In the genomic region with DNA sequence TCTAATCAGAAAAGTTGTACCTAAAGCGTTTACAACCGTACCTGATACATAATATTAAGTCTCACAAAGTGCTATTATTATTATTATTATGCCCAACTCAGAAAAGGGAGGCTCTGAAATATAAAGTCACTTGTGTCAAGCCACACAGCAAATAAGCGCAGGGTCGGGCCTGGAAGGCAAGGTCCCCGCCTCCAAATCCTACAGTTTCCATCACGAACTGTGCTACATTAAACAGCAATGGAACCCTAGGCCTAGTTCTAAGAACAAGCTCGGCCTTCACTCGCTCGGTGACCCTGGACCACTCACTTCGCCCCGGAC, we compare ENCODE assay signal across 8 cellular contexts. TPM values are rescaled to one million over a fixed set of nuclear protein-coding genes. Genes with fewer than 3 reads are reported as not detected.
DNase-seq lines count a peak whose midpoint lies in the region; ATAC-seq and TF ChIP-seq lines count a peak whose summit lies in the region.

No MANE protein-coding gene starts in this region.

- H3K27me3 ChIP-seq in HL-60 (ENCODE audit: insufficient read depth, poor library complexity, severe bottlenecking) (no peaks in the 10 kb centered on the region), mesenchymal stem cell (ENCODE audit: control insufficient read depth in 1 of 2, insufficient read depth in 1 of 2, low read length in 2 of 2) (no peaks in the 10 kb centered on the region)

- peak overlapping the region; percentile 78 for H4K8ac ChIP-seq in mesenchymal stem cell (ENCODE audit: low read length)

- no peaks in the 10 kb centered on the region for H3K9me3 ChIP-seq in mesenchymal stem cell (ENCODE audit: control insufficient read depth, low read length)

- CTCF ChIA-PET in AG04449 (lab: Yijun Ruan, JAX), result no interaction called here

- peak overlapping the region; percentile 97 for H3K4me3 ChIP-seq in AG04449 (ENCODE audit: low read depth, low read length)
- peak overlapping the region; percentile 96 for H3K4me3 ChIP-seq in HL-60 (replicated peaks; ENCODE audit: insufficient read depth, low read length)
- peak overlapping the region; percentile 94 for H3K4me3 ChIP-seq in astrocyte of the cerebellum (ENCODE audit: low read depth, low read length)
- H3K4me3 ChIP-seq in mesenchymal stem cell (ENCODE audit: insufficient read depth in 1 of 2, low read depth in 1 of 2, low read length in 2 of 2), result peak overlapping the region; percentile 91 to 93

- H4K91ac ChIP-seq in mesenchymal stem cell (ENCODE audit: low read length), result no peak overlapping the region

- POLR2A ChIA-PET in AG04449 (lab: Yijun Ruan, JAX), result no interaction called here

- H3K4me2 ChIP-seq in mesenchymal stem cell (ENCODE audit: low read length, poor library complexity, severe bottlenecking), result peak overlapping the region; percentile 81

- H3K79me1 ChIP-seq in mesenchymal stem cell (replicated peaks; ENCODE audit: low read length, poor library complexity, severe bottlenecking), result peaks cover 23% of the 10 kb centered on the region

- H2AFZ ChIP-seq in mesenchymal stem cell (ENCODE audit: low read depth, low read length), result peak overlapping the region; percentile 33

- H3K36me3 ChIP-seq in mesenchymal stem cell (ENCODE audit: control insufficient read depth in 1 of 2, insufficient read depth in 2 of 2, low read depth in 1 of 2, low read length in 2 of 2), result peaks cover under 1 to 2% of the 10 kb centered on the region in 2 experiments

- ATAC-seq in GM18517 (IDR thresholded peaks at IDR 0.05; ENCODE audit: unreplicated experiment), result no peak
- no peak for ATAC-seq in HG02588 (IDR thresholded peaks at IDR 0.05; ENCODE audit: unreplicated experiment)
- ATAC-seq in GM18498 (IDR thresholded peaks at IDR 0.05; ENCODE audit: unreplicated experiment), result no peak

- H3K4ac ChIP-seq in mesenchymal stem cell (ENCODE audit: low read depth in 1 of 2, low read length in 2 of 2), result peak overlapping the region in 1 of 2 experiments; percentile 29

- H2AK5ac ChIP-seq in mesenchymal stem cell (ENCODE audit: low read length, severe bottlenecking), result peak overlapping the region; percentile 42

- in situ Hi-C loops in astrocyte of the cerebellum (cut with HindIII; ENCODE audit: low sequenced_read_pairs), result no loop called here

- peak overlapping the region; percentile 36 for H2BK120ac ChIP-seq in mesenchymal stem cell (ENCODE audit: low read depth, low read length)

- peak overlapping the region; percentile 29 to 65 for H3K18ac ChIP-seq in mesenchymal stem cell (ENCODE audit: low read depth in 1 of 2, low read length in 2 of 2)

- no peak overlapping the region for H2BK5ac ChIP-seq in mesenchymal stem cell (ENCODE audit: low read depth, low read length, poor library complexity, severe bottlenecking)

- 5% methylated on average over 9 of the region's 11 CpGs for WGBS in mesenchymal stem cell

- peak overlapping the region in 1 of 2 experiments; percentile 9 for H3K14ac ChIP-seq in mesenchymal stem cell (ENCODE audit: low read length in 2 of 2)

- H3K27ac ChIP-seq in HL-60 (replicated peaks) (peak overlapping the region; percentile 75), mesenchymal stem cell (ENCODE audit: low read length, poor library complexity, severe bottlenecking) (peak overlapping the region; percentile 44)

- TF ChIP-seq CTCF in AG04449 (IDR thresholded peaks at IDR 0.05; ENCODE audit: insufficient read depth, low read length, missing control alignments) (no peak), HL-60 (IDR thresholded peaks at IDR 0.05; ENCODE audit: insufficient read depth, low read length) (no peak), astrocyte of the cerebellum (IDR thresholded peaks at IDR 0.05; ENCODE audit: low read depth, low read length, missing control alignments) (no peak)

- H2BK12ac ChIP-seq in mesenchymal stem cell (ENCODE audit: low read length in 2 of 2), result no peak overlapping the region

- peaks cover 17% of the 10 kb centered on the region for H3K4me1 ChIP-seq in mesenchymal stem cell (ENCODE audit: control insufficient read depth, insufficient read depth, low read depth, low read length)

- no peak overlapping the region for H2BK15ac ChIP-seq in mesenchymal stem cell (ENCODE audit: low read depth, poor library complexity, severe bottlenecking)

- H3K9ac ChIP-seq in mesenchymal stem cell (ENCODE audit: low read length), result peak overlapping the region; percentile 97

- no peak for DNase-seq in AG04449 (ENCODE audit: low read depth, low spot score)
- DNase-seq in HL-60 (ENCODE audit: low read depth in 1 of 2, low spot score in 1 of 2), result peak in 1 of 2 experiments; percentile 8
- DNase-seq in astrocyte of the cerebellum (ENCODE audit: low read depth), result no peak
- no peak for DNase-seq in mesenchymal stem cell
- DNase-seq in T-helper 9 cell, result no peak

- H3K23ac ChIP-seq in mesenchymal stem cell (ENCODE audit: low read length in 2 of 2), result no peak overlapping the region

RNA-seq across cellular contexts. Expression of a gene that starts 0.6 kb away (rescaled TPM):
- 3.6 TPM for polyA plus RNA-seq in mesenchymal stem cell (2013, experiment 1 of 2)
- 3.5 TPM for polyA plus RNA-seq in mesenchymal stem cell (2013, experiment 2 of 2)

RNA-seq across cellular contexts. Expression of a gene that starts 37.4 kb away (rescaled TPM):
- not detected for polyA plus RNA-seq in mesenchymal stem cell (2013, experiment 1 of 2)
- polyA plus RNA-seq in mesenchymal stem cell (2013, experiment 2 of 2), result not detected

RNA-seq across cellular contexts. Expression of a gene that starts 48.1 kb away (rescaled TPM):
- polyA plus RNA-seq in mesenchymal stem cell (2013, experiment 1 of 2), result 12.7 TPM
- 13.7 TPM for polyA plus RNA-seq in mesenchymal stem cell (2013, experiment 2 of 2)
